Comparison of ENCODE assay signal across 29 cellular contexts in the genomic region with DNA sequence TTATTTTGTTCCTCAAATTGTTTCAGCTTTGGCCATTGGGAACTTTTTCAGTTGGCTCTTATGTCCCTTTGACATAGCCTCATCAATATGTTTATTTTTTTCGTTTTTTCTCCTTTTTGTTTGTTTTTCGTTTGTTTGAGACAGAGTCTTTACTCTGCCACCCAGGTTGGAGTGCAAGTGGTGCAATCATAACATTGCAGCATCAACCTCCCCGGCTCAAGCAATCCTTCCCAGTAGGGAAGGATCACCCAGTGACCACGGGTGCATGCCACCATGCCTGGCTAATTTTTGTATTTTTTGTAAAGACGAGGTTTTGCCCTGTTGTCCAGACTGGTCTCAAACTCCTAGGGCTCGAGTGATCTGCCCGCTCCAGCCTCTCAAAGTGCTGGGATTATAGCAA.
"Had no signal": no experiment of that assay in that cellular context is flagged by ENCODE, and none has a peak within 500 bp of the region (broad histone marks: within the 10 kb centered on the region; RNA-seq: fewer than 3 reads in every experiment).

No MANE protein-coding gene starts in this region.

- H3K4me3 ChIP-seq: gastrocnemius medialis, psoas muscle, thoracic aorta had no signal

- ATAC-seq: activated CD4-positive, CD25-positive, alpha-beta regulatory T cell treated with anti-CD3 and anti-CD28 coated beads, Interleukin-2, amount 50 U/mL, for 24 hours; activated T-cell treated with anti-CD3 and anti-CD28 coated beads, Interleukin-2, amount 50 U/mL, for 4 hours; activated T-helper 17 cell treated with anti-CD3 and anti-CD28 coated beads, Interleukin-2, amount 50 U/mL, for 72 hours; gastrocnemius medialis; left ventricle myocardium superior; naive thymus-derived CD4-positive, alpha-beta T cell; psoas muscle; right cardiac atrium had no signal

- H3K4me3 Mint-ChIP-seq: activated T-cell treated with anti-CD3 and anti-CD28 coated beads, Interleukin-2, amount 50 U/mL, for 4 hours; activated T-helper 17 cell treated with anti-CD3 and anti-CD28 coated beads, Interleukin-2, amount 50 U/mL, for 72 hours; central memory CD8-positive, alpha-beta T cell; neural crest cell; stimulated activated naive CD8-positive, alpha-beta T cell treated with anti-CD3 and anti-CD28 coated beads, Interleukin-15, Interleukin-2, amounts not matched to agents 100 ng/mL and 50 ng/mL, for 24 hours; type B pancreatic cell had no signal

- H3K27me3 ChIP-seq: gastrocnemius medialis had no signal

- DNase-seq: activated CD4-positive, alpha-beta T cell treated with anti-CD3 and anti-CD28 coated beads for 48 hours; activated CD4-positive, alpha-beta T cell treated with anti-CD3 and anti-CD28 coated beads, Interleukin-2, amount 50 U/mL, for 48 hours; activated gamma-delta T cell treated with Interleukin-2 at 50 U/mL for 16 hours; activated naive CD4-positive, alpha-beta T cell treated with anti-CD3 and anti-CD28 coated beads, Interleukin-2, amount 50 U/mL, for 16 hours; activated T-cell treated with anti-CD3 and anti-CD28 coated beads, Interleukin-2, amount 50 U/mL, for 4 hours; anterior cingulate cortex; dermis blood vessel endothelial cell; effector CD4-positive, alpha-beta T cell; gastrocnemius medialis; glutamatergic neuron; islet precursor cell; left ventricle myocardium superior; midbrain; naive thymus-derived CD4-positive, alpha-beta T cell; occipital lobe; right cardiac atrium; stimulated activated CD4-positive, alpha-beta T cell treated with anti-CD3 and anti-CD28 coated beads, Interleukin-2, amount 100 ng/mL, for 48 hours; T-helper 1 cell had no signal

- H3K27me3 Mint-ChIP-seq: activated T-helper 17 cell treated with anti-CD3 and anti-CD28 coated beads, Interleukin-2, amount 50 U/mL, for 72 hours; central memory CD8-positive, alpha-beta T cell; naive thymus-derived CD4-positive, alpha-beta T cell; stimulated activated naive CD8-positive, alpha-beta T cell treated with anti-CD3 and anti-CD28 coated beads, Interleukin-15, Interleukin-2, amounts not matched to agents 100 ng/mL and 50 ng/mL, for 24 hours; type B pancreatic cell had no signal

- H3K36me3 ChIP-seq: thoracic aorta had no signal

- H3K9me3 Mint-ChIP-seq: activated T-helper 17 cell treated with anti-CD3 and anti-CD28 coated beads, Interleukin-2, amount 50 U/mL, for 72 hours; central memory CD8-positive, alpha-beta T cell; stimulated activated naive CD8-positive, alpha-beta T cell treated with anti-CD3 and anti-CD28 coated beads, Interleukin-15, Interleukin-2, amounts not matched to agents 100 ng/mL and 50 ng/mL, for 24 hours; type B pancreatic cell had no signal

- H3K4me1 Mint-ChIP-seq: activated T-helper 17 cell treated with anti-CD3 and anti-CD28 coated beads, Interleukin-2, amount 50 U/mL, for 72 hours had no signal

- H3K27ac ChIP-seq: epithelial cell of prostate, parathyroid adenoma, psoas muscle, thoracic aorta, VCaP had no signal

- H2AFZ ChIP-seq: parathyroid adenoma had no signal

- H3K36me3 Mint-ChIP-seq: type B pancreatic cell had no signal

- H3K9me3 ChIP-seq: gastrocnemius medialis, thoracic aorta had no signal

- H3K27ac Mint-ChIP-seq: activated T-helper 17 cell treated with anti-CD3 and anti-CD28 coated beads, Interleukin-2, amount 50 U/mL, for 72 hours; type B pancreatic cell had no signal

- H3K9ac ChIP-seq: parathyroid adenoma had no signal
